27 cellular contexts compared by ENCODE assay signal in genomic region chr1:33706634-33707255, GRCh38.
"Had no signal": no experiment of that assay in that cellular context is flagged by ENCODE, and none has a peak within 500 bp of the region (broad histone marks: within the 10 kb centered on the region; RNA-seq: fewer than 3 reads in every experiment).

No MANE protein-coding gene starts in this region.

- H3K27ac ChIP-seq: pancreas, prostate gland, right lobe of liver, sigmoid colon, stomach, thoracic aorta, thyroid gland, tibial nerve, upper lobe of left lung, uterus had no signal

- ATAC-seq: naive thymus-derived CD8-positive, alpha-beta T cell; pancreas; right cardiac atrium; right lobe of liver; stimulated activated effector memory CD8-positive, alpha-beta T cell treated with anti-CD3 and anti-CD28 coated beads, Interleukin-12 subunit alpha, Interleukin-12 subunit beta, amount 100 ng/mL, for 72 hours; stimulated activated naive B cell treated with anti-CD40 and anti-IgM and Interleukin-4, amounts not matched to agents 10 μg/mL and 1 μg/mL and 100 μg/mL, for 72 hours had no signal

- H3K4me3 Mint-ChIP-seq: naive B cell; naive thymus-derived CD8-positive, alpha-beta T cell; nephron progenitor cell; neural crest cell; stimulated activated effector memory CD8-positive, alpha-beta T cell treated with anti-CD3 and anti-CD28 coated beads, Interleukin-12 subunit alpha, Interleukin-12 subunit beta, amount 100 ng/mL, for 72 hours; stimulated activated naive B cell treated with anti-CD40 and anti-IgM and Interleukin-4, amounts not matched to agents 10 μg/mL and 1 μg/mL and 100 μg/mL, for 72 hours; stimulated activated naive CD8-positive, alpha-beta T cell treated with anti-CD3 and anti-CD28 coated beads, Interleukin-15, Interleukin-2, amounts not matched to agents 100 ng/mL and 50 ng/mL, for 24 hours had no signal

- H3K9me3 Mint-ChIP-seq: naive B cell; naive thymus-derived CD8-positive, alpha-beta T cell; neural crest cell; stimulated activated effector memory CD8-positive, alpha-beta T cell treated with anti-CD3 and anti-CD28 coated beads, Interleukin-12 subunit alpha, Interleukin-12 subunit beta, amount 100 ng/mL, for 72 hours; stimulated activated naive CD8-positive, alpha-beta T cell treated with anti-CD3 and anti-CD28 coated beads, Interleukin-15, Interleukin-2, amounts not matched to agents 100 ng/mL and 50 ng/mL, for 24 hours had no signal

- H3K4me1 ChIP-seq: pancreas, prostate gland, right lobe of liver, sigmoid colon, stomach, thyroid gland, tibial nerve, upper lobe of left lung, uterus had no signal

- H3K4me1 Mint-ChIP-seq: naive B cell; naive thymus-derived CD8-positive, alpha-beta T cell; nephron progenitor cell; stimulated activated effector memory CD8-positive, alpha-beta T cell treated with anti-CD3 and anti-CD28 coated beads, Interleukin-12 subunit alpha, Interleukin-12 subunit beta, amount 100 ng/mL, for 72 hours; stimulated activated naive B cell treated with anti-CD40 and anti-IgM and Interleukin-4, amounts not matched to agents 10 μg/mL and 1 μg/mL and 100 μg/mL, for 72 hours had no signal

- FAIRE-seq: pancreas, small intestine had no signal

- DNase-seq: naive B cell; naive thymus-derived CD8-positive, alpha-beta T cell; nephron progenitor cell; occipital lobe; pancreas; retina; right cardiac atrium; right lobe of liver; sigmoid colon; small intestine; stimulated activated CD4-positive, alpha-beta T cell treated with anti-CD3 and anti-CD28 coated beads, Interleukin-15, amount 100 ng/mL, for 24 hours; stimulated activated CD4-positive, alpha-beta T cell treated with anti-CD3 and anti-CD28 coated beads, Interleukin-2, amount 100 ng/mL, for 24 hours; stimulated activated CD4-positive, alpha-beta T cell treated with anti-CD3 and anti-CD28 coated beads, Interleukin-2, amount 100 ng/mL, for 48 hours; stimulated activated CD4-positive, alpha-beta T cell treated with anti-CD3 and anti-CD28 coated beads, Interleukin-4, amount 100 ng/mL, for 24 hours; stimulated activated naive B cell treated with anti-CD40 and anti-IgM and Interleukin-4, amounts not matched to agents 10 μg/mL and 1 μg/mL and 100 μg/mL, for 72 hours; stimulated activated naive CD4-positive, alpha-beta T cell treated with Interleukin-2 at 50 U/mL for 16 hours; stomach; thyroid gland; trophoblast cell; uterus had no signal

- H3K9me3 ChIP-seq: pancreas, prostate gland, right lobe of liver, sigmoid colon, stomach, thoracic aorta, thyroid gland, tibial nerve, upper lobe of left lung, uterus had no signal

- H3K27me3 ChIP-seq: right lobe of liver, upper lobe of left lung, uterus had no signal

- H3K36me3 ChIP-seq: pancreas, prostate gland, right lobe of liver, sigmoid colon, stomach, thoracic aorta, thyroid gland, tibial nerve, upper lobe of left lung, uterus had no signal

- H3K36me3 Mint-ChIP-seq: naive B cell; naive thymus-derived CD8-positive, alpha-beta T cell; stimulated activated effector memory CD8-positive, alpha-beta T cell treated with anti-CD3 and anti-CD28 coated beads, Interleukin-12 subunit alpha, Interleukin-12 subunit beta, amount 100 ng/mL, for 72 hours; stimulated activated naive B cell treated with anti-CD40 and anti-IgM and Interleukin-4, amounts not matched to agents 10 μg/mL and 1 μg/mL and 100 μg/mL, for 72 hours had no signal

- H3K27ac Mint-ChIP-seq: naive B cell; naive thymus-derived CD8-positive, alpha-beta T cell; nephron progenitor cell; stimulated activated effector memory CD8-positive, alpha-beta T cell treated with anti-CD3 and anti-CD28 coated beads, Interleukin-12 subunit alpha, Interleukin-12 subunit beta, amount 100 ng/mL, for 72 hours; stimulated activated naive B cell treated with anti-CD40 and anti-IgM and Interleukin-4, amounts not matched to agents 10 μg/mL and 1 μg/mL and 100 μg/mL, for 72 hours; stimulated activated naive CD8-positive, alpha-beta T cell treated with anti-CD3 and anti-CD28 coated beads, Interleukin-15, Interleukin-2, amounts not matched to agents 100 ng/mL and 50 ng/mL, for 24 hours had no signal

- H3K4me3 ChIP-seq: pancreas, prostate gland, right lobe of liver, sigmoid colon, stomach, thoracic aorta, thyroid gland, tibial nerve, upper lobe of left lung, uterus had no signal
